29 cellular contexts compared by ENCODE assay signal in genomic region chr12:82012176-82012575, GRCh38.
"Had no signal": no experiment of that assay in that cellular context is flagged by ENCODE, and none has a peak within 500 bp of the region (broad histone marks: within the 10 kb centered on the region; RNA-seq: fewer than 3 reads in every experiment).

No MANE protein-coding gene starts in this region.

- H3K9me3 ChIP-seq: stomach, suprapubic skin, testis, thoracic aorta, thyroid gland, tibial artery, transverse colon, upper lobe of left lung, upper lobe of right lung, uterus, vagina had no signal

- H3K27ac ChIP-seq: stomach, suprapubic skin, testis, thoracic aorta, thyroid gland, tibial artery, tibial nerve, transverse colon, upper lobe of left lung, upper lobe of right lung, uterus, vagina had no signal

- H3K4me3 ChIP-seq: stomach, suprapubic skin, testis, thoracic aorta, thyroid gland, tibial artery, tibial nerve, transverse colon, upper lobe of left lung, upper lobe of right lung, uterus, vagina had no signal

- ATAC-seq: stimulated activated effector memory CD8-positive, alpha-beta T cell treated with anti-CD3 and anti-CD28 coated beads, Interleukin-12 subunit alpha, Interleukin-12 subunit beta, amount 100 ng/mL, for 72 hours; stimulated activated memory B cell treated with anti-CD40 and anti-IgM and Interleukin-4, amounts not matched to agents 10 μg/mL and 1 μg/mL and 100 μg/mL, for 72 hours; stimulated activated naive B cell treated with anti-CD40 and anti-IgM and Interleukin-4, amounts not matched to agents 10 μg/mL and 1 μg/mL and 100 μg/mL, for 72 hours; stimulated activated naive CD8-positive, alpha-beta T cell treated with anti-CD3 and anti-CD28 coated beads, Interleukin-15, amount 100 ng/mL, for 72 hours; stimulated activated naive CD8-positive, alpha-beta T cell treated with anti-CD3 and anti-CD28 coated beads, Interleukin-15, Interleukin-2, amounts not matched to agents 100 U/mL and 50 U/mL, for 24 hours; upper lobe of right lung had no signal

- H3K4me1 ChIP-seq: stomach, suprapubic skin, testis, thyroid gland, tibial artery, tibial nerve, transverse colon, upper lobe of left lung, upper lobe of right lung, uterus, vagina had no signal

- DNase-seq: stimulated activated CD4-positive, alpha-beta T cell treated with anti-CD3 and anti-CD28 coated beads, Interleukin-2, amount 100 ng/mL, for 48 hours; stimulated activated CD4-positive, alpha-beta T cell treated with anti-CD3 and anti-CD28 coated beads, Interleukin-4, amount 100 ng/mL, for 1 hour; stimulated activated CD4-positive, alpha-beta T cell treated with anti-CD3 and anti-CD28 coated beads, Interleukin-4, amount 100 ng/mL, for 24 hours; stimulated activated CD4-positive, alpha-beta T cell treated with anti-CD3 and anti-CD28 coated beads, Interleukin-4, amount 100 ng/mL, for 4 hours; stimulated activated CD8-positive, alpha-beta memory T cell treated with anti-CD3 and anti-CD28 coated beads, Interleukin-4, amount 100 ng/mL, for 48 hours; stimulated activated naive B cell treated with anti-CD40 and anti-IgM and Interleukin-4, amounts not matched to agents 10 μg/mL and 1 μg/mL and 100 μg/mL, for 72 hours; stimulated activated naive CD4-positive, alpha-beta T cell; stimulated activated naive CD4-positive, alpha-beta T cell treated with Interleukin-2 at 50 U/mL for 16 hours; stimulated activated naive CD8-positive, alpha-beta T cell treated with anti-CD3 and anti-CD28 coated beads, Interleukin-15, amount 100 ng/mL, for 72 hours; stimulated activated naive CD8-positive, alpha-beta T cell treated with anti-CD3 and anti-CD28 coated beads, Interleukin-15, Interleukin-2, amounts not matched to agents 100 U/mL and 50 U/mL, for 24 hours; stomach; substantia nigra; testis; thyroid gland; tibial artery; transverse colon; trophoblast cell; upper lobe of left lung; upper lobe of right lung; uterus had no signal

- H3K4me1 Mint-ChIP-seq: stimulated activated effector memory CD8-positive, alpha-beta T cell treated with anti-CD3 and anti-CD28 coated beads, Interleukin-12 subunit alpha, Interleukin-12 subunit beta, amount 100 ng/mL, for 72 hours; stimulated activated memory B cell treated with anti-CD40 and anti-IgM and Interleukin-4, amounts not matched to agents 10 μg/mL and 1 μg/mL and 100 μg/mL, for 72 hours; stimulated activated naive B cell treated with anti-CD40 and anti-IgM and Interleukin-4, amounts not matched to agents 10 μg/mL and 1 μg/mL and 100 μg/mL, for 72 hours; stimulated activated naive CD8-positive, alpha-beta T cell treated with anti-CD3 and anti-CD28 coated beads, Interleukin-15, amount 100 ng/mL, for 72 hours had no signal

- H3K27me3 ChIP-seq: stomach, suprapubic skin, testis, thyroid gland, tibial artery, tibial nerve, transverse colon, upper lobe of left lung, upper lobe of right lung, uterus, vagina had no signal

- H3K27ac Mint-ChIP-seq: stimulated activated effector memory CD8-positive, alpha-beta T cell treated with anti-CD3 and anti-CD28 coated beads, Interleukin-12 subunit alpha, Interleukin-12 subunit beta, amount 100 ng/mL, for 72 hours; stimulated activated memory B cell treated with anti-CD40 and anti-IgM and Interleukin-4, amounts not matched to agents 10 μg/mL and 1 μg/mL and 100 μg/mL, for 72 hours; stimulated activated naive B cell treated with anti-CD40 and anti-IgM and Interleukin-4, amounts not matched to agents 10 μg/mL and 1 μg/mL and 100 μg/mL, for 72 hours; stimulated activated naive CD8-positive, alpha-beta T cell treated with anti-CD3 and anti-CD28 coated beads, Interleukin-15, amount 100 ng/mL, for 72 hours; stimulated activated naive CD8-positive, alpha-beta T cell treated with anti-CD3 and anti-CD28 coated beads, Interleukin-15, Interleukin-2, amounts not matched to agents 100 ng/mL and 50 ng/mL, for 24 hours; type B pancreatic cell had no signal

- H3K36me3 Mint-ChIP-seq: stimulated activated effector memory CD8-positive, alpha-beta T cell treated with anti-CD3 and anti-CD28 coated beads, Interleukin-12 subunit alpha, Interleukin-12 subunit beta, amount 100 ng/mL, for 72 hours; stimulated activated memory B cell treated with anti-CD40 and anti-IgM and Interleukin-4, amounts not matched to agents 10 μg/mL and 1 μg/mL and 100 μg/mL, for 72 hours; stimulated activated naive B cell treated with anti-CD40 and anti-IgM and Interleukin-4, amounts not matched to agents 10 μg/mL and 1 μg/mL and 100 μg/mL, for 72 hours; type B pancreatic cell had no signal

- H3K27me3 Mint-ChIP-seq: stimulated activated memory B cell treated with anti-CD40 and anti-IgM and Interleukin-4, amounts not matched to agents 10 μg/mL and 1 μg/mL and 100 μg/mL, for 72 hours; stimulated activated naive B cell treated with anti-CD40 and anti-IgM and Interleukin-4, amounts not matched to agents 10 μg/mL and 1 μg/mL and 100 μg/mL, for 72 hours; stimulated activated naive CD8-positive, alpha-beta T cell treated with anti-CD3 and anti-CD28 coated beads, Interleukin-15, amount 100 ng/mL, for 72 hours; stimulated activated naive CD8-positive, alpha-beta T cell treated with anti-CD3 and anti-CD28 coated beads, Interleukin-15, Interleukin-2, amounts not matched to agents 100 ng/mL and 50 ng/mL, for 24 hours; type B pancreatic cell had no signal

- FAIRE-seq: urothelium cell line had no signal

- H3K9me3 Mint-ChIP-seq: stimulated activated effector memory CD8-positive, alpha-beta T cell treated with anti-CD3 and anti-CD28 coated beads, Interleukin-12 subunit alpha, Interleukin-12 subunit beta, amount 100 ng/mL, for 72 hours; type B pancreatic cell had no signal

- H3K36me3 ChIP-seq: stomach, suprapubic skin, thoracic aorta, thyroid gland, tibial artery, tibial nerve, transverse colon, upper lobe of left lung, upper lobe of right lung, uterus, vagina had no signal

- H3K4me3 Mint-ChIP-seq: stimulated activated effector memory CD8-positive, alpha-beta T cell treated with anti-CD3 and anti-CD28 coated beads, Interleukin-12 subunit alpha, Interleukin-12 subunit beta, amount 100 ng/mL, for 72 hours; stimulated activated memory B cell treated with anti-CD40 and anti-IgM and Interleukin-4, amounts not matched to agents 10 μg/mL and 1 μg/mL and 100 μg/mL, for 72 hours; stimulated activated naive B cell treated with anti-CD40 and anti-IgM and Interleukin-4, amounts not matched to agents 10 μg/mL and 1 μg/mL and 100 μg/mL, for 72 hours; stimulated activated naive CD8-positive, alpha-beta T cell treated with anti-CD3 and anti-CD28 coated beads, Interleukin-15, amount 100 ng/mL, for 72 hours; stimulated activated naive CD8-positive, alpha-beta T cell treated with anti-CD3 and anti-CD28 coated beads, Interleukin-15, Interleukin-2, amounts not matched to agents 100 ng/mL and 50 ng/mL, for 24 hours; type B pancreatic cell had no signal
